ENCODE assay signal across 17 cellular contexts in genomic region chr21:14734191-14734590, GRCh38.
DNase-seq lines count a peak whose midpoint lies in the region; ATAC-seq lines count a peak whose summit lies in the region.
"Had no signal": no experiment of that assay in that cellular context is flagged by ENCODE, and none has a peak within 500 bp of the region (broad histone marks: within the 10 kb centered on the region; RNA-seq: fewer than 3 reads in every experiment).

No MANE protein-coding gene starts in this region.

- H3K27me3 Mint-ChIP-seq in activated CD4-positive, alpha-beta memory T cell treated with anti-CD3 and anti-CD28 coated beads for 36 hours: no peaks in the 10 kb centered on the region
- H3K27me3 Mint-ChIP-seq in activated CD4-positive, alpha-beta memory T cell treated with anti-CD3 and anti-CD28 coated beads, Interleukin-2, amount 10 ng/mL, durations not matched to agents 7 days and 5 days: no peaks in the 10 kb centered on the region
- peaks cover 0 to 3% (median 0%) of the 10 kb centered on the region in 5 donors for H3K27me3 Mint-ChIP-seq in naive thymus-derived CD4-positive, alpha-beta T cell

- no peaks in the 10 kb centered on the region for H3K9me3 Mint-ChIP-seq in activated CD4-positive, alpha-beta memory T cell treated with anti-CD3 and anti-CD28 coated beads for 36 hours
- H3K9me3 Mint-ChIP-seq in activated CD4-positive, alpha-beta memory T cell treated with anti-CD3 and anti-CD28 coated beads, Interleukin-2, amount 10 ng/mL, durations not matched to agents 7 days and 5 days: peaks cover 5% of the 10 kb centered on the region
- peaks cover 0 to 4% (median 0%) of the 10 kb centered on the region in 11 donors for H3K9me3 Mint-ChIP-seq in naive thymus-derived CD4-positive, alpha-beta T cell
- H3K9me3 Mint-ChIP-seq: neural progenitor cell had no signal

- POLR2A ChIA-PET in activated CD4-positive, alpha-beta memory T cell treated with anti-CD3 and anti-CD28 coated beads for 36 hours (lab: Charles Lee): no interaction called here
- POLR2A ChIA-PET in activated CD4-positive, alpha-beta memory T cell treated with anti-CD3 and anti-CD28 coated beads, Interleukin-2, amount 10 ng/mL, durations not matched to agents 7 days and 5 days (lab: Charles Lee): no interaction called here
- POLR2A ChIA-PET in naive thymus-derived CD4-positive, alpha-beta T cell (lab: Charles Lee): no interaction called here

- ATAC-seq in HG02884 (IDR thresholded peaks at IDR 0.05; ENCODE audit: unreplicated experiment): peak; percentile 40
- peak; percentile 72 for ATAC-seq in naive thymus-derived CD4-positive, alpha-beta T cell
- ATAC-seq: A549, HepG2, right cardiac atrium had no signal

- H3K9me3 ChIP-seq in naive thymus-derived CD4-positive, alpha-beta T cell (ENCODE audit: control insufficient read depth in 2 of 3, low read length in 3 of 3): no peaks in the 10 kb centered on the region
- H3K9me3 ChIP-seq: A549 had no signal

- H3K36me3 Mint-ChIP-seq in activated CD4-positive, alpha-beta memory T cell treated with anti-CD3 and anti-CD28 coated beads for 36 hours: no peaks in the 10 kb centered on the region
- H3K36me3 Mint-ChIP-seq in activated CD4-positive, alpha-beta memory T cell treated with anti-CD3 and anti-CD28 coated beads, Interleukin-2, amount 10 ng/mL, durations not matched to agents 7 days and 5 days (ENCODE audit: low read depth): peaks cover 14% of the 10 kb centered on the region
- H3K36me3 Mint-ChIP-seq in naive thymus-derived CD4-positive, alpha-beta T cell: peaks cover 0 to 22% (median 0%) of the 10 kb centered on the region in 5 donors
- H3K36me3 Mint-ChIP-seq: neural progenitor cell had no signal

- H3K27ac Mint-ChIP-seq in activated CD4-positive, alpha-beta memory T cell treated with anti-CD3 and anti-CD28 coated beads for 36 hours: no peak overlapping the region
- no peak overlapping the region for H3K27ac Mint-ChIP-seq in activated CD4-positive, alpha-beta memory T cell treated with anti-CD3 and anti-CD28 coated beads, Interleukin-2, amount 10 ng/mL, durations not matched to agents 7 days and 5 days
- no peak overlapping the region for H3K27ac Mint-ChIP-seq in naive thymus-derived CD4-positive, alpha-beta T cell
- H3K27ac Mint-ChIP-seq: neural progenitor cell; T-helper 1 cell treated with Interleukin-12 subunit alpha and Interleukin-12 subunit beta and Interleukin-4 antibody, amounts not matched to agents 30 μg/mL and 1 μg/mL, for 36 hours had no signal

- DNase-seq in activated CD4-positive, alpha-beta memory T cell treated with anti-CD3 and anti-CD28 coated beads for 36 hours: peak; percentile 14
- DNase-seq in activated CD4-positive, alpha-beta memory T cell treated with anti-CD3 and anti-CD28 coated beads, Interleukin-2, amount 10 ng/mL, durations not matched to agents 7 days and 5 days: no peak
- DNase-seq in SIG-M5 (lab: John Stamatoyannopoulos, UW): peak; percentile 19
- DNase-seq in naive thymus-derived CD4-positive, alpha-beta T cell: no peak
- DNase-seq in NCI-H774 (lab: John Stamatoyannopoulos, UW): no peak
- no peak for DNase-seq in SKM-1 (lab: John Stamatoyannopoulos, UW; ENCODE audit: unreplicated experiment)
- no peak for DNase-seq in caudate nucleus (lab: John Stamatoyannopoulos, UW)
- DNase-seq: foreskin fibroblast, NCI-H226, PC-9, right cardiac atrium had no signal

- no peaks in the 10 kb centered on the region for H3K36me3 ChIP-seq in naive thymus-derived CD4-positive, alpha-beta T cell (ENCODE audit: control insufficient read depth in 2 of 3, insufficient read depth in 3 of 3, low read length in 3 of 3)
- H3K36me3 ChIP-seq: neural progenitor cell had no signal

- H3K4me1 ChIP-seq in naive thymus-derived CD4-positive, alpha-beta T cell (ENCODE audit: control insufficient read depth in 2 of 2, insufficient read depth in 2 of 2, low read length in 2 of 2): peaks cover 0 to 6% of the 10 kb centered on the region in 2 donors
- H3K4me1 ChIP-seq: A549, neural progenitor cell had no signal

- H3K27me3 ChIP-seq in naive thymus-derived CD4-positive, alpha-beta T cell (ENCODE audit: control insufficient read depth in 2 of 2, insufficient read depth in 2 of 2, low read length in 2 of 2): no peaks in the 10 kb centered on the region
- H3K27me3 ChIP-seq: neural progenitor cell had no signal

- CTCF ChIA-PET in activated CD4-positive, alpha-beta memory T cell treated with anti-CD3 and anti-CD28 coated beads for 36 hours (lab: Charles Lee): interaction anchor here (0.6 kb wide), 1 partner anchor 36 kb away, joined by 3 read pairs; no protein-coding TSS in a partner anchor
- CTCF ChIA-PET in activated CD4-positive, alpha-beta memory T cell treated with anti-CD3 and anti-CD28 coated beads, Interleukin-2, amount 10 ng/mL, durations not matched to agents 7 days and 5 days (lab: Charles Lee): no interaction called here
- CTCF ChIA-PET in naive thymus-derived CD4-positive, alpha-beta T cell (lab: Charles Lee): no interaction called here

- no peak overlapping the region for H3K4me3 ChIP-seq in naive thymus-derived CD4-positive, alpha-beta T cell (ENCODE audit: low read length)
- H3K4me3 ChIP-seq: A549, lung, neural progenitor cell, PC-9 had no signal

- intact Hi-C loops in activated CD4-positive, alpha-beta memory T cell treated with anti-CD3 and anti-CD28 coated beads for 36 hours (cut with micrococcal nuclease): no loop called here
- intact Hi-C loops in naive thymus-derived CD4-positive, alpha-beta T cell (cut with micrococcal nuclease): loop anchor here in 1 of 2 donors (10.0 kb wide), 1 partner anchor 331 kb away; the partner anchor contains the start of gene NRIP1

- H3K27ac ChIP-seq in naive thymus-derived CD4-positive, alpha-beta T cell (ENCODE audit: low read depth, low read length): no peak overlapping the region
- H3K27ac ChIP-seq in caudate nucleus (ENCODE audit: low read depth, low read length): no peak overlapping the region
- H3K27ac ChIP-seq: A549, neural progenitor cell, PC-9 had no signal

- no peak overlapping the region for H3K4me3 Mint-ChIP-seq in activated CD4-positive, alpha-beta memory T cell treated with anti-CD3 and anti-CD28 coated beads for 36 hours
- H3K4me3 Mint-ChIP-seq in activated CD4-positive, alpha-beta memory T cell treated with anti-CD3 and anti-CD28 coated beads, Interleukin-2, amount 10 ng/mL, durations not matched to agents 7 days and 5 days: no peak overlapping the region
- no peak overlapping the region for H3K4me3 Mint-ChIP-seq in naive thymus-derived CD4-positive, alpha-beta T cell
- H3K4me3 Mint-ChIP-seq: neural progenitor cell; T-helper 1 cell treated with Interleukin-12 subunit alpha and Interleukin-12 subunit beta and Interleukin-4 antibody, amounts not matched to agents 30 μg/mL and 1 μg/mL, for 36 hours had no signal

- peaks cover 31% of the 10 kb centered on the region for H3K4me1 Mint-ChIP-seq in activated CD4-positive, alpha-beta memory T cell treated with anti-CD3 and anti-CD28 coated beads for 36 hours (ENCODE audit: low read depth)
- peaks cover 31% of the 10 kb centered on the region for H3K4me1 Mint-ChIP-seq in activated CD4-positive, alpha-beta memory T cell treated with anti-CD3 and anti-CD28 coated beads, Interleukin-2, amount 10 ng/mL, durations not matched to agents 7 days and 5 days
- peaks cover 0 to 42% (median 8%) of the 10 kb centered on the region in 7 donors for H3K4me1 Mint-ChIP-seq in naive thymus-derived CD4-positive, alpha-beta T cell
- H3K4me1 Mint-ChIP-seq: neural progenitor cell had no signal

Comparison
In these comparisons a context has a peak if more than half of its experiments do, and no peak if none do; other contexts are left out.
1. DNase-seq: peak in activated CD4-positive, alpha-beta memory T cell treated with anti-CD3 and anti-CD28 coated beads for 36 hours (single experiment) and SIG-M5 (single experiment); none in activated CD4-positive, alpha-beta memory T cell treated with anti-CD3 and anti-CD28 coated beads, Interleukin-2, amount 10 ng/mL, durations not matched to agents 7 days and 5 days (single experiment), naive thymus-derived CD4-positive, alpha-beta T cell (0 of 9), NCI-H774 (single experiment), SKM-1 (single experiment) and caudate nucleus (0 of 61).